In genomic region chr9:2291980-2292704, GRCh38 we compare ENCODE assay signal across 9 cellular contexts.
DNase-seq lines count a peak whose midpoint lies in the region; ATAC-seq and TF ChIP-seq lines count a peak whose summit lies in the region.
"Had no signal": no experiment of that assay in that cellular context is flagged by ENCODE, and none has a peak within 500 bp of the region (broad histone marks: within the 10 kb centered on the region; RNA-seq: fewer than 3 reads in every experiment).

No MANE protein-coding gene starts in this region.

- no peak overlapping the region for H3K27ac Mint-ChIP-seq in activated naive CD8-positive, alpha-beta T cell treated with anti-CD3 and anti-CD28 coated beads, Interleukin-2, amount 50 U/mL, for 24 hours
- H3K27ac Mint-ChIP-seq: CD4-positive, alpha-beta memory T cell had no signal

- ATAC-seq in activated naive CD8-positive, alpha-beta T cell treated with anti-CD3 and anti-CD28 coated beads, Interleukin-2, amount 50 U/mL, for 24 hours = no peak
- no peak for ATAC-seq in HG02623 (IDR thresholded peaks at IDR 0.05; ENCODE audit: unreplicated experiment)

- H3K27me3 Mint-ChIP-seq in activated naive CD8-positive, alpha-beta T cell treated with anti-CD3 and anti-CD28 coated beads, Interleukin-2, amount 50 U/mL, for 24 hours = peaks cover 9% of the 10 kb centered on the region

- H3K4me3 Mint-ChIP-seq in activated naive CD8-positive, alpha-beta T cell treated with anti-CD3 and anti-CD28 coated beads, Interleukin-2, amount 50 U/mL, for 24 hours = no peak overlapping the region
- H3K4me3 Mint-ChIP-seq: CD4-positive, alpha-beta memory T cell had no signal

- no peaks in the 10 kb centered on the region for H3K36me3 Mint-ChIP-seq in activated naive CD8-positive, alpha-beta T cell treated with anti-CD3 and anti-CD28 coated beads, Interleukin-2, amount 50 U/mL, for 24 hours (ENCODE audit: low read depth)
- H3K36me3 Mint-ChIP-seq: CD4-positive, alpha-beta memory T cell had no signal

- H3K9me3 Mint-ChIP-seq in activated naive CD8-positive, alpha-beta T cell treated with anti-CD3 and anti-CD28 coated beads, Interleukin-2, amount 50 U/mL, for 24 hours = no peaks in the 10 kb centered on the region

- no peak for TF ChIP-seq CTCF in C4-2B (conservative IDR thresholded peaks at IDR 0.05)

- H3K27ac ChIP-seq in C4-2B = peak overlapping the region; percentile 73

- DNase-seq in NCI-H1105 treated with DMSO at 0.1 percent for 48 hours (lab: John Stamatoyannopoulos, UW) (peak; percentile 94), SHP77 treated with DMSO at 0.1 percent for 48 hours (lab: John Stamatoyannopoulos, UW) (peak; percentile 85), iPS-NIHi11 (ENCODE audit: low spot score) (peak; percentile 48)
- no peak for DNase-seq in activated naive CD8-positive, alpha-beta T cell treated with anti-CD3 and anti-CD28 coated beads, Interleukin-2, amount 50 U/mL, for 24 hours
- no peak for DNase-seq in activated CD4-positive, alpha-beta T cell treated with anti-CD3 and anti-CD28 coated beads for 48 hours
- DNase-seq in activated CD8-positive, alpha-beta memory T cell treated with anti-CD3 and anti-CD28 coated beads, Interleukin-2, amount 50 U/mL, for 48 hours = no peak
- DNase-seq: CD4-positive, alpha-beta memory T cell had no signal

- no peaks in the 10 kb centered on the region for H3K4me1 Mint-ChIP-seq in activated naive CD8-positive, alpha-beta T cell treated with anti-CD3 and anti-CD28 coated beads, Interleukin-2, amount 50 U/mL, for 24 hours
- H3K4me1 Mint-ChIP-seq: CD4-positive, alpha-beta memory T cell had no signal

Comparison
In these comparisons a context has a peak if more than half of its experiments do, and no peak if none do; other contexts are left out.
1. DNase-seq: peak in NCI-H1105 treated with DMSO at 0.1 percent for 48 hours (single experiment), SHP77 treated with DMSO at 0.1 percent for 48 hours (single experiment) and iPS-NIHi11 (single experiment); none in activated naive CD8-positive, alpha-beta T cell treated with anti-CD3 and anti-CD28 coated beads, Interleukin-2, amount 50 U/mL, for 24 hours (single experiment), activated CD4-positive, alpha-beta T cell treated with anti-CD3 and anti-CD28 coated beads for 48 hours (single experiment) and activated CD8-positive, alpha-beta memory T cell treated with anti-CD3 and anti-CD28 coated beads, Interleukin-2, amount 50 U/mL, for 48 hours (single experiment).